ENCODE assay signal across 23 cellular contexts in genomic region chr13:77767413-77767812, GRCh38.
DNase-seq lines count a peak whose midpoint lies in the region; ATAC-seq and TF ChIP-seq lines count a peak whose summit lies in the region.
"Had no signal": no experiment of that assay in that cellular context is flagged by ENCODE, and none has a peak within 500 bp of the region (broad histone marks: within the 10 kb centered on the region; RNA-seq: fewer than 3 reads in every experiment).

No MANE protein-coding gene starts in this region.

- DNase-seq in Right ventricle myocardium superior (no peak), heart right ventricle (no peak), NCI-H2171 treated with DMSO at 0.1 percent for 48 hours (lab: John Stamatoyannopoulos, UW) (peak; percentile 30), cerebellar cortex (ENCODE audit: low spot score) (peak; percentile 16), GM23338 (ENCODE audit: low spot score) (no peak), ecto neural progenitor cell (ENCODE audit: low spot score) (no peak)
- no peak for DNase-seq in activated CD4-positive, alpha-beta T cell treated with anti-CD3 and anti-CD28 coated beads for 4 hours
- no peak for DNase-seq in activated CD8-positive, alpha-beta T cell treated with anti-CD3 and anti-CD28 coated beads, Interleukin-2, amount 10 ng/mL, durations not matched to agents 7 days and 5 days
- DNase-seq: CD4-positive, alpha-beta T cell; cerebellar nuclear complex; effector CD8-positive, alpha-beta T cell; gastrocnemius medialis; midbrain; NCI-H1092; NCI-H69; PC-9 had no signal

- H3K4me1 ChIP-seq in heart right ventricle (no peaks in the 10 kb centered on the region), GM23338 (ENCODE audit: insufficient read depth) (no peaks in the 10 kb centered on the region)
- H3K4me1 ChIP-seq: esophagus muscularis mucosa, gastrocnemius medialis, prostate gland, SJSA1 had no signal

- POLR2A ChIA-PET in activated CD8-positive, alpha-beta T cell treated with anti-CD3 and anti-CD28 coated beads, Interleukin-2, amount 10 ng/mL, durations not matched to agents 7 days and 5 days (lab: Charles Lee) = no interaction called here

- no peak overlapping the region for H3K27ac Mint-ChIP-seq in GM23338
- no peak overlapping the region for H3K27ac Mint-ChIP-seq in activated CD8-positive, alpha-beta T cell treated with anti-CD3 and anti-CD28 coated beads, Interleukin-2, amount 10 ng/mL, durations not matched to agents 7 days and 5 days
- H3K27ac Mint-ChIP-seq: activated naive CD8-positive, alpha-beta T cell; CD4-positive, alpha-beta T cell; stimulated activated effector memory CD8-positive, alpha-beta T cell treated with anti-CD3 and anti-CD28 coated beads, Interleukin-12 subunit alpha, Interleukin-12 subunit beta, amount 100 ng/mL, for 72 hours had no signal

- H3K36me3 ChIP-seq in heart right ventricle = peaks cover 0 to 12% (median 0%) of the 10 kb centered on the region in 9 donors
- peaks cover 12% of the 10 kb centered on the region for H3K36me3 ChIP-seq in GM23338 (ENCODE audit: insufficient read depth)
- H3K36me3 ChIP-seq: gastrocnemius medialis, prostate gland, SJSA1 had no signal

- H3F3A ChIP-seq in GM23338 (replicated peaks; ENCODE audit: low read depth) = no peaks in the 10 kb centered on the region

- H3K27me3 ChIP-seq in heart right ventricle (peaks cover 0 to 4% (median 0%) of the 10 kb centered on the region in 7 donors), GM23338 (ENCODE audit: insufficient read depth) (no peaks in the 10 kb centered on the region)
- H3K27me3 ChIP-seq: esophagus muscularis mucosa, gastrocnemius medialis, SJSA1 had no signal

- H4K20me1 ChIP-seq in GM23338 (replicated peaks; ENCODE audit: insufficient read depth) = no peaks in the 10 kb centered on the region

- 53 to 65% methylated on average over 5 of the region's 5 CpGs for WGBS in heart right ventricle, 2 donors

- peaks cover 8% of the 10 kb centered on the region for H3K9me3 Mint-ChIP-seq in GM23338
- H3K9me3 Mint-ChIP-seq in activated CD8-positive, alpha-beta T cell treated with anti-CD3 and anti-CD28 coated beads, Interleukin-2, amount 10 ng/mL, durations not matched to agents 7 days and 5 days (ENCODE audit: insufficient read depth) = no peaks in the 10 kb centered on the region
- H3K9me3 Mint-ChIP-seq: CD4-positive, alpha-beta T cell had no signal

- H3K4me2 ChIP-seq in GM23338 = no peak overlapping the region
- H3K4me2 ChIP-seq: PC-9 had no signal

- H3K36me3 Mint-ChIP-seq in GM23338 (ENCODE audit: low read depth) = peaks cover 66% of the 10 kb centered on the region
- H3K36me3 Mint-ChIP-seq in activated CD8-positive, alpha-beta T cell treated with anti-CD3 and anti-CD28 coated beads, Interleukin-2, amount 10 ng/mL, durations not matched to agents 7 days and 5 days (ENCODE audit: low read depth) = peaks cover 39% of the 10 kb centered on the region

- peaks cover 7% of the 10 kb centered on the region; the same call in 1 of the 2 replicates for H3K9me2 ChIP-seq in GM23338 (ENCODE audit: insufficient read depth)

- intact Hi-C loops in Right ventricle myocardium superior (cut with DNase I) = no loop called here
- intact Hi-C loops in heart right ventricle (cut with DNase I) = no loop called here

- no peaks in the 10 kb centered on the region for H3K9me3 ChIP-seq in heart right ventricle
- H3K9me3 ChIP-seq: esophagus muscularis mucosa, gastrocnemius medialis, prostate gland, SJSA1 had no signal

- no peaks in the 10 kb centered on the region for H3K79me2 ChIP-seq in GM23338 (replicated peaks; ENCODE audit: insufficient read depth)

- H3K27me3 Mint-ChIP-seq in GM23338 (ENCODE audit: insufficient read depth, low read depth, poor library complexity) = no peaks in the 10 kb centered on the region
- H3K27me3 Mint-ChIP-seq in activated CD8-positive, alpha-beta T cell treated with anti-CD3 and anti-CD28 coated beads, Interleukin-2, amount 10 ng/mL, durations not matched to agents 7 days and 5 days (ENCODE audit: low read depth) = no peaks in the 10 kb centered on the region
- H3K27me3 Mint-ChIP-seq: activated naive CD8-positive, alpha-beta T cell; CD4-positive, alpha-beta T cell had no signal

- H3K27ac ChIP-seq in heart right ventricle = no peak overlapping the region
- no peak overlapping the region for H3K27ac ChIP-seq in GM23338 (ENCODE audit: low read depth)
- H3K27ac ChIP-seq: esophagus muscularis mucosa, gastrocnemius medialis, PC-9, prostate gland, SJSA1 had no signal

- CTCF ChIA-PET in activated CD8-positive, alpha-beta T cell treated with anti-CD3 and anti-CD28 coated beads, Interleukin-2, amount 10 ng/mL, durations not matched to agents 7 days and 5 days (lab: Charles Lee) = no interaction called here

- no peak overlapping the region for H2AFZ ChIP-seq in GM23338
- H2AFZ ChIP-seq: PC-9 had no signal

- H3K4me3 ChIP-seq in heart right ventricle = no peak overlapping the region
- H3K4me3 ChIP-seq in GM23338 = no peak overlapping the region
- H3K4me3 ChIP-seq: esophagus muscularis mucosa, gastrocnemius medialis, K562, PC-9, prostate gland, SJSA1 had no signal

- H3K4me3 Mint-ChIP-seq in GM23338 = no peak overlapping the region
- H3K4me3 Mint-ChIP-seq in activated CD8-positive, alpha-beta T cell treated with anti-CD3 and anti-CD28 coated beads, Interleukin-2, amount 10 ng/mL, durations not matched to agents 7 days and 5 days = no peak overlapping the region
- H3K4me3 Mint-ChIP-seq: activated naive CD8-positive, alpha-beta T cell; CD4-positive, alpha-beta T cell; stimulated activated effector memory CD8-positive, alpha-beta T cell treated with anti-CD3 and anti-CD28 coated beads, Interleukin-12 subunit alpha, Interleukin-12 subunit beta, amount 100 ng/mL, for 72 hours had no signal

- TF ChIP-seq CTCF in heart right ventricle (IDR thresholded peaks at IDR 0.05) (no peak), GM23338 (conservative IDR thresholded peaks at IDR 0.05; ENCODE audit: low read depth in 2 of 2) (no peak)

- peak; percentile 39 for ATAC-seq in Right ventricle myocardium superior (ENCODE audit: poor library complexity)
- no peak for ATAC-seq in heart right ventricle
- no peak for ATAC-seq in GM23338
- no peak for ATAC-seq in activated CD8-positive, alpha-beta T cell treated with anti-CD3 and anti-CD28 coated beads, Interleukin-2, amount 10 ng/mL, durations not matched to agents 7 days and 5 days
- ATAC-seq: activated CD4-positive, CD25-positive, alpha-beta regulatory T cell treated with anti-CD3 and anti-CD28 coated beads, Interleukin-2, amount 50 U/mL, for 24 hours; gastrocnemius medialis; K562; stimulated activated effector memory CD8-positive, alpha-beta T cell treated with anti-CD3 and anti-CD28 coated beads, Interleukin-12 subunit alpha, Interleukin-12 subunit beta, amount 100 ng/mL, for 72 hours had no signal

- H3K4me1 Mint-ChIP-seq in GM23338 = no peaks in the 10 kb centered on the region
- no peaks in the 10 kb centered on the region for H3K4me1 Mint-ChIP-seq in activated CD8-positive, alpha-beta T cell treated with anti-CD3 and anti-CD28 coated beads, Interleukin-2, amount 10 ng/mL, durations not matched to agents 7 days and 5 days (ENCODE audit: low read depth)
- H3K4me1 Mint-ChIP-seq: stimulated activated effector memory CD8-positive, alpha-beta T cell treated with anti-CD3 and anti-CD28 coated beads, Interleukin-12 subunit alpha, Interleukin-12 subunit beta, amount 100 ng/mL, for 72 hours had no signal

TF ChIP-seq in GM23338, 12 proteins besides CTCF, POLR2A, EP300 and RAD21 (continues in another document):
- no peak for TF ChIP-seq NANOG (IDR thresholded peaks at IDR 0.05; ENCODE audit: borderline replicate concordance)
- TF ChIP-seq JUNB (IDR thresholded peaks at IDR 0.05; ENCODE audit: unreplicated experiment) = no peak
- TF ChIP-seq ETS1 (IDR thresholded peaks at IDR 0.05) = no peak
- TF ChIP-seq STAT1 (IDR thresholded peaks at IDR 0.05; ENCODE audit: unreplicated experiment) = no peak
- TF ChIP-seq ZNF114 (CRISPR knock-in tag; IDR thresholded peaks at IDR 0.05) = no peak

Comparison
In these comparisons a context has a peak if more than half of its experiments do, and no peak if none do; other contexts are left out.
1. DNase-seq: peak in NCI-H2171 treated with DMSO at 0.1 percent for 48 hours (single experiment) and cerebellar cortex (single experiment); none in Right ventricle myocardium superior (single experiment), heart right ventricle (0 of 2), GM23338 (single experiment), activated CD4-positive, alpha-beta T cell treated with anti-CD3 and anti-CD28 coated beads for 4 hours (0 of 2), activated CD8-positive, alpha-beta T cell treated with anti-CD3 and anti-CD28 coated beads, Interleukin-2, amount 10 ng/mL, durations not matched to agents 7 days and 5 days (single experiment) and ecto neural progenitor cell (single experiment).